ENCODE assay signal across 1 cellular context in the genomic region with DNA sequence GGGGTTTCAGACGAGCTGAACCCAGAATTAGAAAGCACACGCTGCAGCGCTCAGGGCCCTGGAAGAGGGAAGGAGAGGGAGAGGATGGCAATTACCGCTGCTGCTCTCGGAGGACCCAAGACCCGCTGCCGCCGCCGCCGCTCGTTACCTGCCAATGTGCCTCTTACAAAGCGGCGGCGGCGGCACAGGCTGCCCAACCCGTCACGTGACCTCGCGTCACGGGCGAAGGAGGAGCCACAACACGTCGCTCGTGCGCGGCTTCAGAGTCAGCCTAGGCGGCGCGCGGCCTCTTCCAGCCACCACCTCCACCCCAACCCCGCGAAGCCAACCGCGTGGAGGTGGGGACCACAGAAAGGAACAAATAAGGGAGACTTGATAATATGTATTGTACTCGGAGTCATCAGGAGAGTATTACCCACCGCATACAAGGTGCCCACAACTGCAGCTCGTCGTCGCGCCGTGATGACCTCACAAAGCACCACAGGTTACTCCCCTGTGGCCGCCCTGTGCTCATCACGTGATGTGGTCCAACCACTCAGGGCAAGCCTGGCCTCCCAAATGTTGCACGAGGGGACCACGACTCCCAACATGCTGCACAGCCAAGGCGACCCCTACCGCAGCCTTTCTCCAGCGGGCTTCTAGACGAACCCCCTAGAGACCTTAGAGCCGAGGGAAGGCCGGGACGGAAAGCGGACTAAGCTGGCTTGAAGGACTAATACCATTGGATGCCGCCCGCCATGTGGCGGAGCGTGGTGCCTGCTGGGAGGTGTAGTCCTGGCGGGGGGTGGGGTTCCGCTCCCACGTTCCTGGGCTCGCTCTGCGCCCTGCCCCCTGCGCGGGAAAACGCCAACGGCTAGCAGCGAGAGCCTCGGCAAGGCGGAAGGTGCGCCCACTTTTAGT.
TF ChIP-seq lines count a peak whose summit lies in the region.

A gene with protein sequence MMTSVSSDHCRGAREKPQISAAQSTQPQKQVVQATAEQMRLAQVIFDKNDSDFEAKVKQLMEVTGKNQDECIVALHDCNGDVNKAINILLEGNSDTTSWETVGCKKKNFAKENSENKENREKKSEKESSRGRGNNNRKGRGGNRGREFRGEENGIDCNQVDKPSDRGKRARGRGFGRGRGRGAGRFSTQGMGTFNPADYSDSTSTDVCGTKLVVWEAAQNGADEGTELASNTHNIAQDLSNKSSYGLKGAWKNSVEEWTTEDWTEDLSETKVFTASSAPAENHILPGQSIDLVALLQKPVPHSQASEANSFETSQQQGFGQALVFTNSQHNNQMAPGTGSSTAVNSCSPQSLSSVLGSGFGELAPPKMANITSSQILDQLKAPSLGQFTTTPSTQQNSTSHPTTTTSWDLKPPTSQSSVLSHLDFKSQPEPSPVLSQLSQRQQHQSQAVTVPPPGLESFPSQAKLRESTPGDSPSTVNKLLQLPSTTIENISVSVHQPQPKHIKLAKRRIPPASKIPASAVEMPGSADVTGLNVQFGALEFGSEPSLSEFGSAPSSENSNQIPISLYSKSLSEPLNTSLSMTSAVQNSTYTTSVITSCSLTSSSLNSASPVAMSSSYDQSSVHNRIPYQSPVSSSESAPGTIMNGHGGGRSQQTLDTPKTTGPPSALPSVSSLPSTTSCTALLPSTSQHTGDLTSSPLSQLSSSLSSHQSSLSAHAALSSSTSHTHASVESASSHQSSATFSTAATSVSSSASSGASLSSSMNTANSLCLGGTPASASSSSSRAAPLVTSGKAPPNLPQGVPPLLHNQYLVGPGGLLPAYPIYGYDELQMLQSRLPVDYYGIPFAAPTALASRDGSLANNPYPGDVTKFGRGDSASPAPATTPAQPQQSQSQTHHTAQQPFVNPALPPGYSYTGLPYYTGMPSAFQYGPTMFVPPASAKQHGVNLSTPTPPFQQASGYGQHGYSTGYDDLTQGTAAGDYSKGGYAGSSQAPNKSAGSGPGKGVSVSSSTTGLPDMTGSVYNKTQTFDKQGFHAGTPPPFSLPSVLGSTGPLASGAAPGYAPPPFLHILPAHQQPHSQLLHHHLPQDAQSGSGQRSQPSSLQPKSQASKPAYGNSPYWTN (minus strand): TSS at position 158 of the 900 bp plus-strand sequence. CDS start 31,739 bp downstream, outside the sequence.

TF ChIP-seq in K562, 482 proteins besides CTCF, POLR2A, EP300 and RAD21 (continued from another document and continues in another):
- TF ChIP-seq, protein P1, sequence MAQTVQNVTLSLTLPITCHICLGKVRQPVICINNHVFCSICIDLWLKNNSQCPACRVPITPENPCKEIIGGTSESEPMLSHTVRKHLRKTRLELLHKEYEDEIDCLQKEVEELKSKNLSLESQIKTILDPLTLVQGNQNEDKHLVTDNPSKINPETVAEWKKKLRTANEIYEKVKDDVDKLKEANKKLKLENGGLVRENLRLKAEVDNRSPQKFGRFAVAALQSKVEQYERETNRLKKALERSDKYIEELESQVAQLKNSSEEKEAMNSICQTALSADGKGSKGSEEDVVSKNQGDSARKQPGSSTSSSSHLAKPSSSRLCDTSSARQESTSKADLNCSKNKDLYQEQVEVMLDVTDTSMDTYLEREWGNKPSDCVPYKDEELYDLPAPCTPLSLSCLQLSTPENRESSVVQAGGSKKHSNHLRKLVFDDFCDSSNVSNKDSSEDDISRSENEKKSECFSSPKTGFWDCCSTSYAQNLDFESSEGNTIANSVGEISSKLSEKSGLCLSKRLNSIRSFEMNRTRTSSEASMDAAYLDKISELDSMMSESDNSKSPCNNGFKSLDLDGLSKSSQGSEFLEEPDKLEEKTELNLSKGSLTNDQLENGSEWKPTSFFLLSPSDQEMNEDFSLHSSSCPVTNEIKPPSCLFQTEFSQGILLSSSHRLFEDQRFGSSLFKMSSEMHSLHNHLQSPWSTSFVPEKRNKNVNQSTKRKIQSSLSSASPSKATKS (CRISPR knock-in tag; IDR thresholded peaks at IDR 0.05) = no peak
- TF ChIP-seq CBFA2T2 (conservative IDR thresholded peaks at IDR 0.05) (peak; percentile 91), KHSRP (IDR thresholded peaks at IDR 0.05) (peak; percentile 83), ZC3H11A (IDR thresholded peaks at IDR 0.05; ENCODE audit: low read depth, low read length) (no peak), ZC3H4 (CRISPR knock-in tag; IDR thresholded peaks at IDR 0.05; ENCODE audit: borderline replicate concordance) (no peak), ZNF707 (CRISPR knock-in tag; conservative IDR thresholded peaks at IDR 0.05) (0 out of 2 replicates have a peak, but pooled peaks have one; percentile 2), KLF10 (CRISPR knock-in tag; IDR thresholded peaks at IDR 0.05) (no peak), ZNF778 (CRISPR knock-in tag; IDR thresholded peaks at IDR 0.05) (no peak), PRPF4 (IDR thresholded peaks at IDR 0.05; ENCODE audit: insufficient read depth, low read depth, low read length, poor library complexity, severe bottlenecking) (peak; percentile 72), FOXK1 (CRISPR knock-in tag; IDR thresholded peaks at IDR 0.05; ENCODE audit: borderline replicate concordance) (no peak), CBX8 (IDR thresholded peaks at IDR 0.05; ENCODE audit: borderline replicate concordance, extremely low read depth, low read depth, low read length, poor library complexity, severe bottlenecking) (no peak), ZNF586 (CRISPR knock-in tag; conservative IDR thresholded peaks at IDR 0.05) (no peak), NR3C1 (CRISPR knock-in tag; IDR thresholded peaks at IDR 0.05) (no peak), ZFP36 (IDR thresholded peaks at IDR 0.05; ENCODE audit: low read depth, low read length, partially characterized antibody) (no peak), L3MBTL2 (IDR thresholded peaks at IDR 0.05) (peak; percentile 95), TAF15 (IDR thresholded peaks at IDR 0.05; ENCODE audit: low read depth, low read length) (no peak), CBX1 (IDR thresholded peaks at IDR 0.05; ENCODE audit: low read depth) (peak; percentile 7; the same call in 1 of the 2 replicates), RBM17 (IDR thresholded peaks at IDR 0.05; ENCODE audit: borderline replicate concordance, low read depth, low read length) (no peak), TCF3 (CRISPR knock-in tag; IDR thresholded peaks at IDR 0.05) (no peak; the same call in 1 of the 2 replicates), CXXC5 (CRISPR knock-in tag; IDR thresholded peaks at IDR 0.05) (peak; percentile 89), ZNF253 (CRISPR knock-in tag; conservative IDR thresholded peaks at IDR 0.05) (no peak), MYC (IDR thresholded peaks at IDR 0.05; ENCODE audit: low read depth, low read length) (peak; percentile 99), MYC (CRISPR knock-in tag; IDR thresholded peaks at IDR 0.05; ENCODE audit: borderline replicate concordance, low read depth) (peak; percentile 92), JUND (IDR thresholded peaks at IDR 0.05; ENCODE audit: borderline replicate concordance, low read depth, low read length) (0 out of 2 replicates have a peak, but pooled peaks have one; percentile 3), JUND (tag; IDR thresholded peaks at IDR 0.05; ENCODE audit: borderline replicate concordance, low read depth, low read length) (peak; percentile 8; the same call in 1 of the 3 replicates), RBM22 (IDR thresholded peaks at IDR 0.05; ENCODE audit: low read depth, low read length, poor library complexity, severe bottlenecking) (no peak), CEBPB (tag; IDR thresholded peaks at IDR 0.05) (no peak), SRF (CRISPR knock-in tag; IDR thresholded peaks at IDR 0.05) (peak in 1 of 2 experiments; percentile 58; a peak in 2 of 4 replicates), ZNF57 (CRISPR knock-in tag; IDR thresholded peaks at IDR 0.05) (no peak), NR2C1 (IDR thresholded peaks at IDR 0.05) (peak; percentile 83), NR2C1 (tag; IDR thresholded peaks at IDR 0.05) (no peak)
- TF ChIP-seq, protein P2, sequence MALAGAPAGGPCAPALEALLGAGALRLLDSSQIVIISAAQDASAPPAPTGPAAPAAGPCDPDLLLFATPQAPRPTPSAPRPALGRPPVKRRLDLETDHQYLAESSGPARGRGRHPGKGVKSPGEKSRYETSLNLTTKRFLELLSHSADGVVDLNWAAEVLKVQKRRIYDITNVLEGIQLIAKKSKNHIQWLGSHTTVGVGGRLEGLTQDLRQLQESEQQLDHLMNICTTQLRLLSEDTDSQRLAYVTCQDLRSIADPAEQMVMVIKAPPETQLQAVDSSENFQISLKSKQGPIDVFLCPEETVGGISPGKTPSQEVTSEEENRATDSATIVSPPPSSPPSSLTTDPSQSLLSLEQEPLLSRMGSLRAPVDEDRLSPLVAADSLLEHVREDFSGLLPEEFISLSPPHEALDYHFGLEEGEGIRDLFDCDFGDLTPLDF (CRISPR knock-in tag; IDR thresholded peaks at IDR 0.05) = peak; percentile 99
- TF ChIP-seq, protein P3, sequence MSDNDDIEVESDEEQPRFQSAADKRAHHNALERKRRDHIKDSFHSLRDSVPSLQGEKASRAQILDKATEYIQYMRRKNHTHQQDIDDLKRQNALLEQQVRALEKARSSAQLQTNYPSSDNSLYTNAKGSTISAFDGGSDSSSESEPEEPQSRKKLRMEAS (CRISPR knock-in tag; IDR thresholded peaks at IDR 0.05) = peak; percentile 96
- TF ChIP-seq, protein P4, sequence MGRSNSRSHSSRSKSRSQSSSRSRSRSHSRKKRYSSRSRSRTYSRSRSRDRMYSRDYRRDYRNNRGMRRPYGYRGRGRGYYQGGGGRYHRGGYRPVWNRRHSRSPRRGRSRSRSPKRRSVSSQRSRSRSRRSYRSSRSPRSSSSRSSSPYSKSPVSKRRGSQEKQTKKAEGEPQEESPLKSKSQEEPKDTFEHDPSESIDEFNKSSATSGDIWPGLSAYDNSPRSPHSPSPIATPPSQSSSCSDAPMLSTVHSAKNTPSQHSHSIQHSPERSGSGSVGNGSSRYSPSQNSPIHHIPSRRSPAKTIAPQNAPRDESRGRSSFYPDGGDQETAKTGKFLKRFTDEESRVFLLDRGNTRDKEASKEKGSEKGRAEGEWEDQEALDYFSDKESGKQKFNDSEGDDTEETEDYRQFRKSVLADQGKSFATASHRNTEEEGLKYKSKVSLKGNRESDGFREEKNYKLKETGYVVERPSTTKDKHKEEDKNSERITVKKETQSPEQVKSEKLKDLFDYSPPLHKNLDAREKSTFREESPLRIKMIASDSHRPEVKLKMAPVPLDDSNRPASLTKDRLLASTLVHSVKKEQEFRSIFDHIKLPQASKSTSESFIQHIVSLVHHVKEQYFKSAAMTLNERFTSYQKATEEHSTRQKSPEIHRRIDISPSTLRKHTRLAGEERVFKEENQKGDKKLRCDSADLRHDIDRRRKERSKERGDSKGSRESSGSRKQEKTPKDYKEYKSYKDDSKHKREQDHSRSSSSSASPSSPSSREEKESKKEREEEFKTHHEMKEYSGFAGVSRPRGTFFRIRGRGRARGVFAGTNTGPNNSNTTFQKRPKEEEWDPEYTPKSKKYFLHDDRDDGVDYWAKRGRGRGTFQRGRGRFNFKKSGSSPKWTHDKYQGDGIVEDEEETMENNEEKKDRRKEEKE (IDR thresholded peaks at IDR 0.05; ENCODE audit: borderline replicate concordance in 1 of 2, control insufficient read depth in 1 of 2, low read depth in 2 of 2, low read length in 1 of 2) = no peak
- TF ChIP-seq, protein P5, sequence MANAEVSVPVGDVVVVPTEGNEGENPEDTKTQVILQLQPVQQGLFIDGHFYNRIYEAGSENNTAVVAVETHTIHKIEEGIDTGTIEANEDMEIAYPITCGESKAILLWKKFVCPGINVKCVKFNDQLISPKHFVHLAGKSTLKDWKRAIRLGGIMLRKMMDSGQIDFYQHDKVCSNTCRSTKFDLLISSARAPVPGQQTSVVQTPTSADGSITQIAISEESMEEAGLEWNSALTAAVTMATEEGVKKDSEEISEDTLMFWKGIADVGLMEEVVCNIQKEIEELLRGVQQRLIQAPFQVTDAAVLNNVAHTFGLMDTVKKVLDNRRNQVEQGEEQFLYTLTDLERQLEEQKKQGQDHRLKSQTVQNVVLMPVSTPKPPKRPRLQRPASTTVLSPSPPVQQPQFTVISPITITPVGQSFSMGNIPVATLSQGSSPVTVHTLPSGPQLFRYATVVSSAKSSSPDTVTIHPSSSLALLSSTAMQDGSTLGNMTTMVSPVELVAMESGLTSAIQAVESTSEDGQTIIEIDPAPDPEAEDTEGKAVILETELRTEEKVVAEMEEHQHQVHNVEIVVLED (CRISPR knock-in tag; IDR thresholded peaks at IDR 0.05) = peak; percentile 66; the same call in 1 of the 2 replicates
- TF ChIP-seq, protein P6, sequence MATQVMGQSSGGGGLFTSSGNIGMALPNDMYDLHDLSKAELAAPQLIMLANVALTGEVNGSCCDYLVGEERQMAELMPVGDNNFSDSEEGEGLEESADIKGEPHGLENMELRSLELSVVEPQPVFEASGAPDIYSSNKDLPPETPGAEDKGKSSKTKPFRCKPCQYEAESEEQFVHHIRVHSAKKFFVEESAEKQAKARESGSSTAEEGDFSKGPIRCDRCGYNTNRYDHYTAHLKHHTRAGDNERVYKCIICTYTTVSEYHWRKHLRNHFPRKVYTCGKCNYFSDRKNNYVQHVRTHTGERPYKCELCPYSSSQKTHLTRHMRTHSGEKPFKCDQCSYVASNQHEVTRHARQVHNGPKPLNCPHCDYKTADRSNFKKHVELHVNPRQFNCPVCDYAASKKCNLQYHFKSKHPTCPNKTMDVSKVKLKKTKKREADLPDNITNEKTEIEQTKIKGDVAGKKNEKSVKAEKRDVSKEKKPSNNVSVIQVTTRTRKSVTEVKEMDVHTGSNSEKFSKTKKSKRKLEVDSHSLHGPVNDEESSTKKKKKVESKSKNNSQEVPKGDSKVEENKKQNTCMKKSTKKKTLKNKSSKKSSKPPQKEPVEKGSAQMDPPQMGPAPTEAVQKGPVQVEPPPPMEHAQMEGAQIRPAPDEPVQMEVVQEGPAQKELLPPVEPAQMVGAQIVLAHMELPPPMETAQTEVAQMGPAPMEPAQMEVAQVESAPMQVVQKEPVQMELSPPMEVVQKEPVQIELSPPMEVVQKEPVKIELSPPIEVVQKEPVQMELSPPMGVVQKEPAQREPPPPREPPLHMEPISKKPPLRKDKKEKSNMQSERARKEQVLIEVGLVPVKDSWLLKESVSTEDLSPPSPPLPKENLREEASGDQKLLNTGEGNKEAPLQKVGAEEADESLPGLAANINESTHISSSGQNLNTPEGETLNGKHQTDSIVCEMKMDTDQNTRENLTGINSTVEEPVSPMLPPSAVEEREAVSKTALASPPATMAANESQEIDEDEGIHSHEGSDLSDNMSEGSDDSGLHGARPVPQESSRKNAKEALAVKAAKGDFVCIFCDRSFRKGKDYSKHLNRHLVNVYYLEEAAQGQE (CRISPR knock-in tag; IDR thresholded peaks at IDR 0.05; ENCODE audit: low read depth) = no peak; the same call in 1 of the 2 replicates
- TF ChIP-seq, protein P7, sequence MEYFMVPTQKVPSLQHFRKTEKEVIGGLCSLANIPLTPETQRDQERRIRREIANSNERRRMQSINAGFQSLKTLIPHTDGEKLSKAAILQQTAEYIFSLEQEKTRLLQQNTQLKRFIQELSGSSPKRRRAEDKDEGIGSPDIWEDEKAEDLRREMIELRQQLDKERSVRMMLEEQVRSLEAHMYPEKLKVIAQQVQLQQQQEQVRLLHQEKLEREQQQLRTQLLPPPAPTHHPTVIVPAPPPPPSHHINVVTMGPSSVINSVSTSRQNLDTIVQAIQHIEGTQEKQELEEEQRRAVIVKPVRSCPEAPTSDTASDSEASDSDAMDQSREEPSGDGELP (CRISPR knock-in tag; IDR thresholded peaks at IDR 0.05; ENCODE audit: borderline replicate concordance) = peak; percentile 71; the same call in 1 of the 2 replicates
